Comparison of ENCODE assay signal across 10 cellular contexts in the genomic region with DNA sequence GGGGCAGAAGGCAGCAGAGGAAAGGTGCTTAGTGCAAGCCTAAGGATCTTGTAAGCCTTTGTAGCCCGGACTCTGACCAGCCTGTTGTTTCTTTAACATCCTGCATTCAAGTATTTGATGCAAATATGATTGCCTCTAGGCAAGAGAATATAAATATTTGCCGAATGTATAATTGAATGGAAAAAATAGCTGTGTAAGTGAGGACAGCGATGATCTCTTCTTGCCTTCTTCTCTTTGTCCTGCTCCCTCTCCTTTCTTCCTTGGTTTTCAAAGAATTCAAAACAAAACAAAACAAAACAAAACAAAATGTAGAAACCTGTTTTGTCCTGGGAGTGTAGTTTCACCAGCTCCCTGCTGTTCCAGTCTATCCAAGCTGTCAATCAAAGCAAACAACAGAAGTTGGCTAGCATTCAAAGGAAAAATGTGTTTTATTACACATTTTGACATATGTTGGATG.
DNase-seq lines count a peak whose midpoint lies in the region; ATAC-seq and TF ChIP-seq lines count a peak whose summit lies in the region.
"Had no signal": no experiment of that assay in that cellular context is flagged by ENCODE, and none has a peak within 500 bp of the region (broad histone marks: within the 10 kb centered on the region; RNA-seq: fewer than 3 reads in every experiment).

No MANE protein-coding gene starts in this region.

- BruUV-seq in mammary epithelial cell (replicated peaks; lab: Mats Ljungman, UMichigan), result no TSS peak

- TF ChIP-seq POLR2A in erythroblast (IDR thresholded peaks at IDR 0.05; ENCODE audit: low read length) (no peak), tibial nerve (IDR thresholded peaks at IDR 0.05) (no peak)

- ATAC-seq in HG03280 (IDR thresholded peaks at IDR 0.05; ENCODE audit: unreplicated experiment), result no peak

- H4K20me1 ChIP-seq in mammary epithelial cell (ENCODE audit: insufficient read depth, low read length), result no peaks in the 10 kb centered on the region

- H3K9ac ChIP-seq in mammary epithelial cell (ENCODE audit: insufficient read depth, low read length), result no peak overlapping the region

- peak overlapping the region; percentile 76 to 97 (median 84) for H3K27ac Mint-ChIP-seq in nephron
- H3K27ac Mint-ChIP-seq: memory B cell had no signal

- TF ChIP-seq EP300 in tibial nerve (IDR thresholded peaks at IDR 0.05), result no peak

- H3K9me3 Mint-ChIP-seq in nephron, result no peaks in the 10 kb centered on the region
- H3K9me3 Mint-ChIP-seq: memory B cell had no signal

- dilution Hi-C loops in mammary epithelial cell (cut with HindIII; ENCODE audit: low sequenced_read_pairs), result no loop called here

- DNase-seq in CD1c-positive myeloid dendritic cell (ENCODE audit: extremely low spot score) (peak; percentile 47), NCI-H1694 treated with DMSO at 0.1 percent for 48 hours (lab: John Stamatoyannopoulos, UW) (peak; percentile 9), mammary epithelial cell (peak; percentile 5), erythroblast (lab: John Stamatoyannopoulos, UW) (no peak), NCI-H226 (no peak), tibial nerve (ENCODE audit: low spot score in 2 of 2) (no peak)
- DNase-seq: activated gamma-delta T cell had no signal

- peaks cover 45% of the 10 kb centered on the region for H3K4me1 Mint-ChIP-seq in nephron

- intact Hi-C loops in mammary epithelial cell (cut with micrococcal nuclease), result no loop called here

- H3K27ac ChIP-seq in mammary epithelial cell (ENCODE audit: insufficient read depth, low read depth, low read length), result no peak overlapping the region
- H3K27ac ChIP-seq in tibial nerve, result peak overlapping the region in 1 of 4 donors; percentile 8

- H3K4me3 Mint-ChIP-seq in nephron, result peak overlapping the region; percentile 41 to 60 (median 51)
- H3K4me3 Mint-ChIP-seq: memory B cell had no signal

- H3K36me3 Mint-ChIP-seq in nephron (ENCODE audit: low read depth), result no peaks in the 10 kb centered on the region
- H3K36me3 Mint-ChIP-seq: memory B cell had no signal

- no peaks in the 10 kb centered on the region for H3K27me3 Mint-ChIP-seq in nephron (ENCODE audit: low read depth)

- H3K27me3 ChIP-seq in mammary epithelial cell (ENCODE audit: insufficient read depth, low read length), result no peaks in the 10 kb centered on the region
- no peaks in the 10 kb centered on the region for H3K27me3 ChIP-seq in tibial nerve

- peak overlapping the region; percentile 19 for H2AFZ ChIP-seq in mammary epithelial cell (ENCODE audit: low read depth, low read length)

- CTCF ChIA-PET in mammary epithelial cell (lab: Charles Lee; ENCODE audit: low non-redundant PET), result no interaction called here

- H3K4me2 ChIP-seq in mammary epithelial cell (ENCODE audit: insufficient read depth, low read depth, low read length), result no peak overlapping the region

- TF ChIP-seq CTCF in mammary epithelial cell (conservative IDR thresholded peaks at IDR 0.05 in 1 of 2, IDR thresholded peaks at IDR 0.05 in 1 of 2; ENCODE audit: extremely low read depth in 1 of 2, insufficient read depth in 1 of 2, low read depth in 1 of 2, low read length in 2 of 2) (no peak), nephron (IDR thresholded peaks at IDR 0.05; ENCODE audit: unreplicated experiment in 3 of 3) (no peak), tibial nerve (IDR thresholded peaks at IDR 0.05) (no peak)

- H3K9me3 ChIP-seq in mammary epithelial cell (replicated peaks; ENCODE audit: insufficient read depth, low read length) (no peaks in the 10 kb centered on the region), tibial nerve (no peaks in the 10 kb centered on the region)

- H3K79me2 ChIP-seq in mammary epithelial cell (ENCODE audit: insufficient read depth, low read length), result no peaks in the 10 kb centered on the region

- H3K36me3 ChIP-seq in mammary epithelial cell (ENCODE audit: insufficient read depth, low read length), result no peaks in the 10 kb centered on the region
- no peaks in the 10 kb centered on the region for H3K36me3 ChIP-seq in tibial nerve

- in situ Hi-C loops in mammary epithelial cell (cut with MboI; ENCODE audit: low sequenced_read_pairs in 2 of 2), result no loop called here

- 86% methylated on average over 3 of the region's 3 CpGs for WGBS in mammary epithelial cell (ENCODE audit: low coverage, missing lambda C conversion rate)
- WGBS in tibial nerve, 2 donors, result 55 to 62% methylated on average over 3 of the region's 3 CpGs

- H3K4me3 ChIP-seq in mammary epithelial cell (replicated peaks in 1 of 3; ENCODE audit: insufficient read depth in 1 of 3, low read depth in 2 of 3, low read length in 3 of 3) (no peak overlapping the region), tibial nerve (no peak overlapping the region)

- H3K4me1 ChIP-seq in mammary epithelial cell (ENCODE audit: insufficient read depth, low read length), result peaks cover 20% of the 10 kb centered on the region
- H3K4me1 ChIP-seq in tibial nerve, result peaks cover 0 to 16% (median 7%) of the 10 kb centered on the region in 4 donors

Comparison
In these comparisons a context has a peak if more than half of its experiments do, and no peak if none do; other contexts are left out.
1. DNase-seq: peak in CD1c-positive myeloid dendritic cell (single experiment), NCI-H1694 treated with DMSO at 0.1 percent for 48 hours (single experiment) and mammary epithelial cell (single experiment); none in erythroblast (0 of 2), NCI-H226 (single experiment) and tibial nerve (0 of 2).